ENCODE assay signal across 8 cellular contexts in the genomic region with DNA sequence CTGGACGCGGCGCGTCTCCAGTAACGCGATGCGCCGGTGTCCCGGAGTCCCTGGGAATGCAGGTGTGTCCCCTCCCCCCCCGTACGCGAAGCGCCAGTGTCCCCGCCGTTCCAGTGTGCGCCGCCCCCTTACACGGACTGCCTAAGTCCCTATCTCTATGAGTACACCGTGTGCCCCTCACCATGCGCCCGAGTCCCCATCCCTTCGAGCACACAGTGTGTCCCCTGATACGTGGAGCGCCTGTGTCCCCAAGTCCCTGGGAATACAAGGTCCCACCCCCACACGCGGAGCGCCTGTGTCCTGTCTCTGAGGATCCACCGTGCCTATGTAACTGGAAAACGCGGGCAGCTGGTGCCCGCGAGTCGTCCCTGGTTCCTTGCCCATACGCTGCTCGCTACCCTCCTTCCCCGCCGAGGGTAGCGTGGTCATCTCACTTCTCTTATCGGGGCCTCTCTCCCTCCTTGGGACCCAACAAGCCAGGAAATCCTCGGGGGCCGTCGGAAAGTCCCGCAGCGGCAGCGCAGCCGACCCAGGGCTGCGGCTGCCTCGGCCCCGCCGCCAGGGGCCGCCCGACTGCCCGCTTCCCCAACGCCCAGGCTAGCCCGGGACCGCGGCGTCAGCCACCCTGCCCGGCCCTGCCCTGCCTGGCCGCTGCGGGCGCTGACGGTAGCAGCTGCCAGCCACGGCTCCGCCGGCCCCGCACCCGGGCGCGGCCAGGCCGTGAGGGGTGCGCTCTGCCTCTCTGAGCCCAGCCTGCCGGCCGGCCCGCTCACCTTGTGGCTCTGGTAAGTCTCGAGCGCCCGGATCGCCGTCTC. TPM values are rescaled to one million over a fixed set of nuclear protein-coding genes. Genes with fewer than 3 reads are reported as not detected.
DNase-seq lines count a peak whose midpoint lies in the region; ATAC-seq and TF ChIP-seq lines count a peak whose summit lies in the region.

No MANE protein-coding gene starts in this region.

- H3K9me3 Mint-ChIP-seq in endothelial cell (ENCODE audit: unreplicated experiment) (no peaks in the 10 kb centered on the region), mesothelial cell of epicardium (no peaks in the 10 kb centered on the region)

- TF ChIP-seq CTCF in endothelial cell (IDR thresholded peaks at IDR 0.05; ENCODE audit: unreplicated experiment) = peak; percentile 85
- peak; percentile 68 for TF ChIP-seq CTCF in mesothelial cell of epicardium (IDR thresholded peaks at IDR 0.05; ENCODE audit: unreplicated experiment)

- peak overlapping the region; percentile 76 for H3K27ac Mint-ChIP-seq in endothelial cell (ENCODE audit: unreplicated experiment)
- peak overlapping the region; percentile 89 for H3K27ac Mint-ChIP-seq in mesothelial cell of epicardium

- H3K4me1 Mint-ChIP-seq in endothelial cell (ENCODE audit: unreplicated experiment) (peaks cover 37% of the 10 kb centered on the region), mesothelial cell of epicardium (peaks cover 31% of the 10 kb centered on the region)

- H3K27me3 Mint-ChIP-seq in endothelial cell (ENCODE audit: unreplicated experiment) (peaks cover 11% of the 10 kb centered on the region), mesothelial cell of epicardium (ENCODE audit: low read depth) (peaks cover 15% of the 10 kb centered on the region)

- ATAC-seq in GM18861 (IDR thresholded peaks at IDR 0.05; ENCODE audit: unreplicated experiment) (peak; percentile 44), HG03097 (IDR thresholded peaks at IDR 0.05; ENCODE audit: low FRiP score, unreplicated experiment) (peak; percentile 54)

- H3K4me3 Mint-ChIP-seq in endothelial cell (ENCODE audit: unreplicated experiment) = peak overlapping the region; percentile 96
- H3K4me3 Mint-ChIP-seq in mesothelial cell of epicardium = peak overlapping the region; percentile 89

- peaks cover 8% of the 10 kb centered on the region for H3K36me3 Mint-ChIP-seq in endothelial cell (ENCODE audit: low read depth, unreplicated experiment)
- H3K36me3 Mint-ChIP-seq in mesothelial cell of epicardium = no peaks in the 10 kb centered on the region

- DNase-seq in AG20443 (ENCODE audit: low spot score) = peak; percentile 88
- peak; percentile 88 for DNase-seq in NCI-H69 (lab: John Stamatoyannopoulos, UW)
- DNase-seq in activated CD8-positive, alpha-beta memory T cell treated with anti-CD3 and anti-CD28 coated beads, Interleukin-2, amount 50 U/mL, for 4 hours = peak; percentile 76
- DNase-seq in endothelial cell (ENCODE audit: low spot score) = peak; percentile 92
- DNase-seq in mesothelial cell of epicardium (ENCODE audit: low spot score in 2 of 2, unreplicated experiment in 2 of 2) = peak; percentile 57 to 81
- DNase-seq in stimulated activated CD8-positive, alpha-beta memory T cell treated with anti-CD3 and anti-CD28 coated beads, Interleukin-15, amount 100 ng/mL, for 1 hour (ENCODE audit: low read depth) = peak; percentile 35

RNA-seq across cellular contexts. Expression of a gene that starts 0.6 kb away (rescaled TPM):
- total RNA-seq in endothelial cell (ENCODE audit: unreplicated experiment) = 21.6 TPM
- total RNA-seq in mesothelial cell of epicardium = 11.7 to 13.5 TPM (median 11.8 TPM) in 3 replicates

Comparison
In these comparisons a context has a peak if more than half of its experiments do, and no peak if none do; other contexts are left out.
1. Peak in every context shown above with its lines: DNase-seq and ATAC-seq.
2. DNase-seq: peak in every context shown above with its lines; median percentile 92 in endothelial cell; 88 in AG20443; 88 in NCI-H69; 76 in activated CD8-positive, alpha-beta memory T cell treated with anti-CD3 and anti-CD28 coated beads, Interleukin-2, amount 50 U/mL, for 4 hours; 69 in mesothelial cell of epicardium; 35 in stimulated activated CD8-positive, alpha-beta memory T cell treated with anti-CD3 and anti-CD28 coated beads, Interleukin-15, amount 100 ng/mL, for 1 hour.